Comparison of ENCODE assay signal across 8 cellular contexts in genomic region chr15:72636519-72637282, GRCh38. TPM values are rescaled to one million over a fixed set of nuclear protein-coding genes. Genes with fewer than 3 reads are reported as not detected.
A peak's percentile ranks its signal among the peaks of the same experiment; 100 is the strongest.
DNase-seq lines count a peak whose midpoint lies in the region; ATAC-seq and TF ChIP-seq lines count a peak whose summit lies in the region.
"Not testable (repeated sequence)": the region's sequence is repeated elsewhere in the genome, so short reads cannot be mapped to it uniquely, and the experiment has no call there.

No MANE protein-coding gene starts in this region.

- CTCF ChIA-PET in mammary epithelial cell (lab: Charles Lee; ENCODE audit: low non-redundant PET) = not testable (repeated sequence)

- H3K4me3 ChIP-seq in GM23338 (peak overlapping the region; percentile 40; the same call in 1 of the 2 replicates), MG63 (peak overlapping the region; percentile 29), mammary epithelial cell (replicated peaks in 1 of 3; ENCODE audit: insufficient read depth in 1 of 3, low read depth in 2 of 3, low read length in 3 of 3) (peak overlapping the region in 1 of 3 experiments; percentile 45), left ventricle myocardium inferior (peak overlapping the region; percentile 58), neuron (ENCODE audit: low read length) (peak overlapping the region; percentile 53)

- not testable (repeated sequence) for H3K27ac Mint-ChIP-seq in CD14-positive monocyte, GM23338

- not testable (repeated sequence) for H3K27me3 Mint-ChIP-seq in CD14-positive monocyte (ENCODE audit: low read depth in 3 of 3); GM23338 (ENCODE audit: insufficient read depth, low read depth, poor library complexity)

- H3K9ac ChIP-seq in mammary epithelial cell (ENCODE audit: insufficient read depth, low read length) = peak overlapping the region; percentile 13

- H3K36me3 Mint-ChIP-seq in CD14-positive monocyte; GM23338 (ENCODE audit: low read depth): not testable (repeated sequence)

- TF ChIP-seq CTCF in CD14-positive monocyte (IDR thresholded peaks at IDR 0.05); GM23338 (conservative IDR thresholded peaks at IDR 0.05; ENCODE audit: low read depth in 2 of 2); mammary epithelial cell (conservative IDR thresholded peaks at IDR 0.05 in 1 of 2, IDR thresholded peaks at IDR 0.05 in 1 of 2; ENCODE audit: extremely low read depth in 1 of 2, insufficient read depth in 1 of 2, low read depth in 1 of 2, low read length in 2 of 2); left ventricle myocardium inferior (IDR thresholded peaks at IDR 0.05; ENCODE audit: borderline replicate concordance): not testable (repeated sequence)

- BruUV-seq in mammary epithelial cell (replicated peaks; lab: Mats Ljungman, UMichigan) = TSS peak; percentile 71

- not testable (repeated sequence) for H3K27ac ChIP-seq in GM23338 (ENCODE audit: low read depth); mammary epithelial cell (ENCODE audit: insufficient read depth, low read depth, low read length)
- peak overlapping the region; percentile 63 for H3K27ac ChIP-seq in left ventricle myocardium inferior (replicated peaks)

- not testable (repeated sequence) for H3F3A ChIP-seq in GM23338 (replicated peaks; ENCODE audit: low read depth)

- no CpG with 5 or more reads among the region's 43 CpGs for WGBS in mammary epithelial cell (ENCODE audit: low coverage, missing lambda C conversion rate)

- H3K9me3 Mint-ChIP-seq in CD14-positive monocyte, GM23338: not testable (repeated sequence)

- not testable (repeated sequence) for H3K9me2 ChIP-seq in GM23338 (ENCODE audit: insufficient read depth)

- DNase-seq in CD14-positive monocyte (ENCODE audit: low spot score) (peak; percentile 53), GM23338 (ENCODE audit: low spot score) (peak; percentile 83), MG63 (peak; percentile 87), mammary epithelial cell (peak; percentile 73), left ventricle myocardium inferior (peak; percentile 79)
- DNase-seq in activated CD4-positive, alpha-beta T cell treated with anti-CD3 and anti-CD28 coated beads, Interleukin-2, amount 50 U/mL, for 4 hours = peak; percentile 20 to 35
- DNase-seq in stimulated activated CD8-positive, alpha-beta memory T cell treated with anti-CD3 and anti-CD28 coated beads, Interleukin-15, amount 100 ng/mL, for 24 hours (ENCODE audit: low read depth) = peak; percentile 36

- not testable (repeated sequence) for H3K9me3 ChIP-seq in MG63; mammary epithelial cell (replicated peaks; ENCODE audit: insufficient read depth, low read length); left ventricle myocardium inferior (replicated peaks); neuron (ENCODE audit: low read length)

- H4K20me1 ChIP-seq in GM23338 (replicated peaks; ENCODE audit: insufficient read depth); mammary epithelial cell (ENCODE audit: insufficient read depth, low read length): not testable (repeated sequence)

- not testable (repeated sequence) for H3K4me1 Mint-ChIP-seq in CD14-positive monocyte, GM23338

- H3K79me2 ChIP-seq in GM23338 (replicated peaks; ENCODE audit: insufficient read depth); mammary epithelial cell (ENCODE audit: insufficient read depth, low read length): not testable (repeated sequence)

- H3K27me3 ChIP-seq in GM23338 (ENCODE audit: insufficient read depth); MG63; mammary epithelial cell (ENCODE audit: insufficient read depth, low read length); left ventricle myocardium inferior (ENCODE audit: low read depth); neuron (ENCODE audit: insufficient read depth, low read length): not testable (repeated sequence)

- not testable (repeated sequence) for H3K36me3 ChIP-seq in GM23338 (ENCODE audit: insufficient read depth); MG63; mammary epithelial cell (ENCODE audit: insufficient read depth, low read length); left ventricle myocardium inferior; neuron (ENCODE audit: insufficient read depth, low read length)

- H3K4me3 Mint-ChIP-seq in CD14-positive monocyte (peak overlapping the region in 1 of 2 donors; percentile 31), GM23338 (peak overlapping the region; percentile 56; the same call in 2 of the 3 replicates)

- H2AFZ ChIP-seq in GM23338; neuron (ENCODE audit: low read depth, low read length): not testable (repeated sequence)
- peak overlapping the region; percentile 52 for H2AFZ ChIP-seq in mammary epithelial cell (ENCODE audit: low read depth, low read length)

- in situ Hi-C loops in mammary epithelial cell (cut with MboI; ENCODE audit: low sequenced_read_pairs in 2 of 2) = not testable (repeated sequence)

- intact Hi-C loops in CD14-positive monocyte (cut with micrococcal nuclease); mammary epithelial cell (cut with micrococcal nuclease); left ventricle myocardium inferior (cut with micrococcal nuclease): not testable (repeated sequence)

- dilution Hi-C loops in mammary epithelial cell (cut with HindIII; ENCODE audit: low sequenced_read_pairs) = not testable (repeated sequence)

- peak; percentile 88 for ATAC-seq in GM23338

- H3K4me2 ChIP-seq in GM23338 = not testable (repeated sequence)
- peak overlapping the region; percentile 42 for H3K4me2 ChIP-seq in mammary epithelial cell (ENCODE audit: insufficient read depth, low read depth, low read length)

- not testable (repeated sequence) for H3K4me1 ChIP-seq in GM23338 (ENCODE audit: insufficient read depth); mammary epithelial cell (ENCODE audit: insufficient read depth, low read length); left ventricle myocardium inferior; neuron (ENCODE audit: insufficient read depth, low read length)

RNA-seq across cellular contexts. Expression of gene GOLGA6B, which starts 17.8 kb away (rescaled TPM):
- polyA plus RNA-seq in CD14-positive monocyte = not detected
- not detected in 2 replicates for total RNA-seq in GM23338 (2014; rRNA removed; shearing (Covaris generic))
- polyA plus RNA-seq in GM23338 (2016; fragmentation: Nextera tagmentation; extraction: Ambion mirVana) = 0.65 TPM in 1 of 2 replicates, not detected in the other
- not detected in 2 replicates for total RNA-seq in MG63 (2014; rRNA removed; shearing (Covaris generic); ENCODE audit: low replicate concordance)
- total RNA-seq in mammary epithelial cell = not detected
- not detected for polyA plus RNA-seq in mammary epithelial cell
- polyA minus RNA-seq in mammary epithelial cell = not detected
- not detected for total RNA-seq in left ventricle myocardium inferior

RNA-seq across cellular contexts. Expression of gene HIGD2B, which starts 49.3 kb away (rescaled TPM):
- not detected for polyA plus RNA-seq in CD14-positive monocyte
- not detected in 2 replicates for total RNA-seq in GM23338 (2014; rRNA removed; shearing (Covaris generic))
- polyA plus RNA-seq in GM23338 (2016; fragmentation: Nextera tagmentation; extraction: Ambion mirVana) = 0.45 TPM in 1 of 2 replicates, not detected in the other
- total RNA-seq in MG63 (2014; rRNA removed; shearing (Covaris generic); ENCODE audit: low replicate concordance) = not detected in 2 replicates
- total RNA-seq in mammary epithelial cell = not detected
- polyA plus RNA-seq in mammary epithelial cell = not detected
- not detected for polyA minus RNA-seq in mammary epithelial cell
- total RNA-seq in left ventricle myocardium inferior = not detected

RNA-seq across cellular contexts. Expression of gene BBS4, which starts 49.3 kb away (rescaled TPM):
- polyA plus RNA-seq in CD14-positive monocyte = 1 to 10 TPM; 4.0 to 4.1 TPM
- 21.2 and 40.8 TPM in 2 replicates for total RNA-seq in GM23338 (2014; rRNA removed; shearing (Covaris generic))
- polyA plus RNA-seq in GM23338 (2016; fragmentation: Nextera tagmentation; extraction: Ambion mirVana) = 18.1 and 22.2 TPM in 2 replicates
- total RNA-seq in MG63 (2014; rRNA removed; shearing (Covaris generic); ENCODE audit: low replicate concordance) = 14.9 and 30.9 TPM in 2 replicates
- 10 to 100 TPM; 12.9 to 19.2 TPM for total RNA-seq in mammary epithelial cell
- polyA plus RNA-seq in mammary epithelial cell = 11.3 TPM
- 95.6 TPM for polyA minus RNA-seq in mammary epithelial cell
- total RNA-seq in left ventricle myocardium inferior = 11.8 TPM

Comparison
In these comparisons a context has a peak if more than half of its experiments do, and no peak if none do; other contexts are left out.
1. DNase-seq: peak in every context shown above with its lines; median percentile 87 in MG63; 83 in GM23338; 79 in left ventricle myocardium inferior; 73 in mammary epithelial cell; 53 in CD14-positive monocyte; 36 in stimulated activated CD8-positive, alpha-beta memory T cell treated with anti-CD3 and anti-CD28 coated beads, Interleukin-15, amount 100 ng/mL, for 24 hours; 28 in activated CD4-positive, alpha-beta T cell treated with anti-CD3 and anti-CD28 coated beads, Interleukin-2, amount 50 U/mL, for 4 hours.